In genomic region chr2:194824450-194824849, GRCh38 we compare ENCODE assay signal across 30 cellular contexts.
DNase-seq lines count a peak whose midpoint lies in the region; ATAC-seq, FAIRE-seq and TF ChIP-seq lines count a peak whose summit lies in the region.
"Had no signal": no experiment of that assay in that cellular context is flagged by ENCODE, and none has a peak within 500 bp of the region (broad histone marks: within the 10 kb centered on the region; RNA-seq: fewer than 3 reads in every experiment).

No MANE protein-coding gene starts in this region.

- TF ChIP-seq CTCF in HepG2 (CRISPR knock-in tag; IDR thresholded peaks at IDR 0.05) (no peak), right lobe of liver (IDR thresholded peaks at IDR 0.05) (no peak), A549 (IDR thresholded peaks at IDR 0.05) (no peak)

- no peaks in the 10 kb centered on the region for H4K20me1 ChIP-seq in HepG2 (ENCODE audit: insufficient read depth, low read length)
- H4K20me1 ChIP-seq: BLaER1; BLaER1 treated with 17β-estradiol and CSF1 and Interleukin-3, amounts not matched to agents 10 nM and 100 nM had no signal

- WGBS in HepG2 (ENCODE audit: low lambda C conversion rate) = under 1% methylated on average over 2 of the region's 2 CpGs
- 17% methylated on average over 2 of the region's 2 CpGs for WGBS in right lobe of liver (ENCODE audit: insufficient coverage, low coverage, low lambda C conversion rate, missing lambda C conversion rate)
- 5% methylated on average over 2 of the region's 2 CpGs for WGBS in A549 (ENCODE audit: missing lambda C conversion rate)

- BruUV-seq in HepG2 (replicated peaks; lab: Mats Ljungman, UMichigan) = no TSS peak

- H3K9me3 ChIP-seq in HepG2 (ENCODE audit: low read length) (no peaks in the 10 kb centered on the region), right lobe of liver (no peaks in the 10 kb centered on the region), A549 (no peaks in the 10 kb centered on the region)
- H3K9me3 ChIP-seq: BE2C; BLaER1; BLaER1 treated with 17β-estradiol and CSF1 and Interleukin-3, amounts not matched to agents 10 nM and 100 nM; Caco-2 had no signal

- in situ Hi-C loops in HepG2 (cut with HindIII; ENCODE audit: extremely low pct_ligation_motif_present, low pct_unique_long_range_greater_than_20kb) = no loop called here

- H3K27me3 ChIP-seq in HepG2 (ENCODE audit: control insufficient read depth in 1 of 2, insufficient read depth in 2 of 2, low read length in 2 of 2) = no peaks in the 10 kb centered on the region
- no peaks in the 10 kb centered on the region for H3K27me3 ChIP-seq in right lobe of liver
- H3K27me3 ChIP-seq: BE2C; BLaER1; BLaER1 treated with 17β-estradiol and CSF1 and Interleukin-3, amounts not matched to agents 10 nM and 100 nM had no signal

- H3K4me3 ChIP-seq in HepG2 (replicated peaks in 1 of 3; ENCODE audit: insufficient read depth in 1 of 3, low read depth in 2 of 3, low read length in 3 of 3) (no peak overlapping the region), right lobe of liver (no peak overlapping the region), A549 (no peak overlapping the region)
- H3K4me3 ChIP-seq: BLaER1; BLaER1 treated with 17β-estradiol and CSF1 and Interleukin-3, amounts not matched to agents 10 nM and 100 nM had no signal

- FAIRE-seq in HepG2 (lab: Jason Lieb, UNC) = no peak
- FAIRE-seq in A549 (lab: Jason Lieb, UNC) = no peak
- FAIRE-seq: A204.1, D721Med had no signal

- no peak overlapping the region for H3K9ac ChIP-seq in HepG2 (ENCODE audit: insufficient read depth, low read depth, low read length)
- H3K9ac ChIP-seq: BLaER1; BLaER1 treated with 17β-estradiol and CSF1 and Interleukin-3, amounts not matched to agents 10 nM and 100 nM had no signal

- DNase-seq in HepG2 (ENCODE audit: low spot score) = no peak
- no peak for DNase-seq in right lobe of liver
- DNase-seq in A549 (ENCODE audit: low read depth in 1 of 2, low spot score in 1 of 2) = no peak
- DNase-seq in GF-D8 (lab: John Stamatoyannopoulos, UW) = no peak
- DNase-seq: 8988T; ACHN; AML-193; BE2C; C1 segment of cervical spinal cord; Caco-2; Calu3; CD4-positive, alpha-beta memory T cell; CD4-positive, alpha-beta T cell; CD4-positive, CD25-positive, alpha-beta regulatory T cell; CD8-positive, alpha-beta memory T cell; CD8-positive, alpha-beta T cell; COR-L47; DMS 273 treated with DMSO at 0.1 percent for 48 hours; DMS153; DMS53; DMS79; DMS79 treated with DMSO at 0.1 percent for 48 hours; DND-41; EL had no signal

- no peaks in the 10 kb centered on the region for H3K79me2 ChIP-seq in HepG2 (ENCODE audit: insufficient read depth, low read length)

- H3K4me1 ChIP-seq in HepG2 (ENCODE audit: insufficient read depth, low read length) (no peaks in the 10 kb centered on the region), right lobe of liver (no peaks in the 10 kb centered on the region), A549 (no peaks in the 10 kb centered on the region)
- H3K4me1 ChIP-seq: BE2C; BLaER1; BLaER1 treated with 17β-estradiol and CSF1 and Interleukin-3, amounts not matched to agents 10 nM and 100 nM; Caco-2 had no signal

- TF ChIP-seq POLR2A in HepG2 (IDR thresholded peaks at IDR 0.05; ENCODE audit: insufficient read depth in 1 of 2, low read depth in 2 of 2, low read length in 2 of 2) = no peak
- TF ChIP-seq POLR2A in right lobe of liver (IDR thresholded peaks at IDR 0.05) = no peak
- no peak for TF ChIP-seq POLR2A in A549 (IDR thresholded peaks at IDR 0.05; ENCODE audit: low read length)

- H3K4me2 ChIP-seq in HepG2 (ENCODE audit: low read depth, low read length) (no peak overlapping the region), A549 (no peak overlapping the region)
- H3K4me2 ChIP-seq: BLaER1; BLaER1 treated with 17β-estradiol and CSF1 and Interleukin-3, amounts not matched to agents 10 nM and 100 nM had no signal

- ATAC-seq in HepG2 = no peak
- no peak for ATAC-seq in right lobe of liver
- ATAC-seq in A549 = no peak
- ATAC-seq: CD8-positive, alpha-beta T cell had no signal

- POLR2A ChIA-PET in HepG2 (lab: Yijun Ruan, JAX) (no interaction called here), A549 (lab: Yijun Ruan, JAX) (interaction anchor here (0.6 kb wide), 1 partner anchor 165 kb away, joined by 3 read pairs; no protein-coding TSS in a partner anchor)

- intact Hi-C loops in HepG2 (cut with micrococcal nuclease; ENCODE audit: unreplicated experiment) (no loop called here), right lobe of liver (cut with DNase I) (no loop called here)

- TF ChIP-seq RAD21 in HepG2 (CRISPR knock-in tag; IDR thresholded peaks at IDR 0.05) (no peak), A549 (conservative IDR thresholded peaks at IDR 0.05 in 1 of 2, IDR thresholded peaks at IDR 0.05 in 1 of 2) (no peak)

- H2AFZ ChIP-seq in HepG2 (ENCODE audit: low read length) = no peak overlapping the region

- H3K36me3 ChIP-seq in HepG2 (replicated peaks in 1 of 2; ENCODE audit: control insufficient read depth in 1 of 2, insufficient read depth in 2 of 2, low read length in 2 of 2) (no peaks in the 10 kb centered on the region), right lobe of liver (no peaks in the 10 kb centered on the region)
- H3K36me3 ChIP-seq: BE2C; BLaER1; BLaER1 treated with 17β-estradiol and CSF1 and Interleukin-3, amounts not matched to agents 10 nM and 100 nM had no signal

- TF ChIP-seq EP300 in HepG2 (IDR thresholded peaks at IDR 0.05; ENCODE audit: low read depth in 2 of 2, low read length in 2 of 2) (no peak), HepG2 (CRISPR knock-in tag; IDR thresholded peaks at IDR 0.05; ENCODE audit: borderline replicate concordance) (no peak), A549 (IDR thresholded peaks at IDR 0.05) (no peak)

- H3K27ac ChIP-seq in HepG2 (ENCODE audit: extremely low read length, insufficient read depth, low read length) = no peak overlapping the region
- H3K27ac ChIP-seq in right lobe of liver = no peak overlapping the region
- no peak overlapping the region for H3K27ac ChIP-seq in A549
- H3K27ac ChIP-seq: 22Rv1; BLaER1; BLaER1 treated with 17β-estradiol and CSF1 and Interleukin-3, amounts not matched to agents 10 nM and 100 nM; C4-2B had no signal

- CTCF ChIA-PET in HepG2 (lab: Yijun Ruan, JAX; ENCODE audit: low intra/inter-chr PET ratio, low total read pairs) = no interaction called here
- CTCF ChIA-PET in A549 (lab: Yijun Ruan, JAX) = no interaction called here

TF ChIP-seq in HepG2, 621 proteins besides CTCF, POLR2A, EP300 and RAD21 (continues in another document):
- TF ChIP-seq KDM5A (IDR thresholded peaks at IDR 0.05; ENCODE audit: borderline replicate concordance, low read length) (no peak), ZNF33B (CRISPR knock-in tag; IDR thresholded peaks at IDR 0.05) (no peak), SMAD3 (CRISPR knock-in tag; IDR thresholded peaks at IDR 0.05) (no peak), THRA (CRISPR knock-in tag; IDR thresholded peaks at IDR 0.05; ENCODE audit: borderline replicate concordance) (no peak), ZNF207 (IDR thresholded peaks at IDR 0.05; ENCODE audit: borderline replicate concordance) (no peak)

TF ChIP-seq in A549, 52 proteins besides CTCF, POLR2A, EP300 and RAD21:
- TF ChIP-seq MAFK (IDR thresholded peaks at IDR 0.05; ENCODE audit: partially characterized antibody) (peak; percentile 28), CBX8 (IDR thresholded peaks at IDR 0.05) (no peak)

Comparison
In these comparisons a context has a peak if more than half of its experiments do, and no peak if none do; other contexts are left out.
1. Of the 38 proteins assayed by ChIP-seq in both HepG2 and A549: peak only in HepG2: none; only in A549: none; in both: MAFK; in neither: 37.